8 cellular contexts compared by ENCODE assay signal in genomic region chr16:3003582-3004270, GRCh38. TPM values are rescaled to one million over a fixed set of nuclear protein-coding genes. Genes with fewer than 3 reads are reported as not detected.
DNase-seq lines count a peak whose midpoint lies in the region; ATAC-seq and TF ChIP-seq lines count a peak whose summit lies in the region.

No MANE protein-coding gene starts in this region.

- H3K27ac ChIP-seq in right atrium auricular region (no peak overlapping the region), gastrocnemius medialis (peak overlapping the region in 3 of 4 donors; percentile 46 to 58 (median 49))

- TF ChIP-seq CTCF in right atrium auricular region (IDR thresholded peaks at IDR 0.05) = peak; percentile 16 to 76
- TF ChIP-seq CTCF in gastrocnemius medialis (IDR thresholded peaks at IDR 0.05 in 4 of 5, conservative IDR thresholded peaks at IDR 0.05 in 1 of 5) = peak; percentile 22 to 69 (median 63)

- H3K27me3 ChIP-seq in right atrium auricular region (peaks cover 0 to 13% of the 10 kb centered on the region in 2 donors), gastrocnemius medialis (peaks cover 0 to 2% (median 0%) of the 10 kb centered on the region in 3 donors)

- intact Hi-C loops in gastrocnemius medialis (cut with DNase I; ENCODE audit: low total_unique reads) = loop anchor here (1.0 kb wide), 2 partner anchors 17 to 25 kb away; partner anchors contain the start of gene TNFRSF12A

- H3K4me1 ChIP-seq in right atrium auricular region (peaks cover 0 to 5% of the 10 kb centered on the region in 2 donors), gastrocnemius medialis (peaks cover 4 to 6% of the 10 kb centered on the region in 2 donors)

- ATAC-seq in GM18519 (IDR thresholded peaks at IDR 0.05; ENCODE audit: low FRiP score, unreplicated experiment) (peak; percentile 92), HG03039 (IDR thresholded peaks at IDR 0.05; ENCODE audit: unreplicated experiment) (peak; percentile 92), gastrocnemius medialis (peak; percentile 98 to 99)

- peak; percentile 88 to 89 for TF ChIP-seq POLR2A in gastrocnemius medialis (IDR thresholded peaks at IDR 0.05)

- peak overlapping the region in 1 of 2 donors; percentile 27 for H3K4me3 ChIP-seq in right atrium auricular region
- peak overlapping the region in 3 of 4 donors; percentile 27 to 33 (median 28) for H3K4me3 ChIP-seq in gastrocnemius medialis

- H3K9me3 ChIP-seq in right atrium auricular region = no peaks in the 10 kb centered on the region
- no peaks in the 10 kb centered on the region for H3K9me3 ChIP-seq in gastrocnemius medialis

- H3K36me3 ChIP-seq in right atrium auricular region (no peaks in the 10 kb centered on the region), gastrocnemius medialis (peaks cover 0 to 12% of the 10 kb centered on the region in 2 donors)

- DNase-seq in A172 (ENCODE audit: low spot score) (peak; percentile 99), NCI-H2029 (lab: John Stamatoyannopoulos, UW) (peak; percentile 95), T-helper 2 cell (peak; percentile 87 to 99 (median 95)), amniotic stem cell (lab: John Stamatoyannopoulos, UW) (peak; percentile 91), right atrium auricular region (ENCODE audit: low spot score) (peak; percentile 96), gastrocnemius medialis (peak; percentile 97 to 98)

- in situ Hi-C loops in gastrocnemius medialis (cut with MboI; ENCODE audit: low sequenced_read_pairs in 4 of 4) = no loop called here

RNA-seq across cellular contexts. Expression of gene CLDN9, which starts 9.0 kb away (rescaled TPM):
- total RNA-seq in A172 (2014; rRNA removed; shearing (Covaris generic)) = 0.16 TPM in 1 of 2 replicates, not detected in the other
- total RNA-seq in right atrium auricular region (under 1 TPM in 1 of 2 donors, not detected in 1; 0.39 TPM), gastrocnemius medialis (under 1 TPM in 1 of 4 donors, not detected in 3; 0.40 TPM)

RNA-seq across cellular contexts. Expression of gene CLDN6, which starts 14.3 kb away (rescaled TPM):
- total RNA-seq in A172 (2014; rRNA removed; shearing (Covaris generic)) = 0.41 TPM in 1 of 2 replicates, not detected in the other
- total RNA-seq in right atrium auricular region = not detected
- under 1 TPM in 1 of 4 donors, not detected in 3; 0.55 TPM for total RNA-seq in gastrocnemius medialis

RNA-seq across cellular contexts. Expression of gene TNFRSF12A, which starts 16.4 kb away (rescaled TPM):
- 510 and 551 TPM in 2 replicates for total RNA-seq in A172 (2014; rRNA removed; shearing (Covaris generic))
- total RNA-seq in right atrium auricular region = 100 to 1,000 TPM in 1 of 2 donors, 10 to 100 TPM in 1; 36.8 to 280 TPM
- total RNA-seq in gastrocnemius medialis = 100 to 1,000 TPM in 2 of 4 donors, 10 to 100 TPM in 2; 34.0 to 161 (median 85.5) TPM

RNA-seq across cellular contexts. Expression of gene HCFC1R1, which starts 20.0 kb away (rescaled TPM):
- 54.7 and 71.1 TPM in 2 replicates for total RNA-seq in A172 (2014; rRNA removed; shearing (Covaris generic))
- total RNA-seq in right atrium auricular region (10 to 100 TPM; 22.5 to 33.1 TPM), gastrocnemius medialis (100 to 1,000 TPM in 1 of 4 donors, 10 to 100 TPM in 3; 41.8 to 124 (median 66.9) TPM)

RNA-seq across cellular contexts. Expression of gene THOC6, which starts 20.1 kb away (rescaled TPM):
- total RNA-seq in A172 (2014; rRNA removed; shearing (Covaris generic)) = 32.1 and 35.2 TPM in 2 replicates
- 10 to 100 TPM in 1 of 2 donors, 1 to 10 TPM in 1; 7.4 to 12.6 TPM for total RNA-seq in right atrium auricular region
- total RNA-seq in gastrocnemius medialis = 10 to 100 TPM; 15.0 to 31.1 (median 21.5) TPM

Comparison
In these comparisons a context has a peak if more than half of its experiments do, and no peak if none do; other contexts are left out.
1. H3K27ac ChIP-seq: peak in gastrocnemius medialis (3 of 4); none in right atrium auricular region (0 of 2).
2. Peak in every context shown above with its lines, with median percentiles within 50 percentile points of each other: DNase-seq and ATAC-seq.